25 cellular contexts compared by ENCODE assay signal in the genomic region with DNA sequence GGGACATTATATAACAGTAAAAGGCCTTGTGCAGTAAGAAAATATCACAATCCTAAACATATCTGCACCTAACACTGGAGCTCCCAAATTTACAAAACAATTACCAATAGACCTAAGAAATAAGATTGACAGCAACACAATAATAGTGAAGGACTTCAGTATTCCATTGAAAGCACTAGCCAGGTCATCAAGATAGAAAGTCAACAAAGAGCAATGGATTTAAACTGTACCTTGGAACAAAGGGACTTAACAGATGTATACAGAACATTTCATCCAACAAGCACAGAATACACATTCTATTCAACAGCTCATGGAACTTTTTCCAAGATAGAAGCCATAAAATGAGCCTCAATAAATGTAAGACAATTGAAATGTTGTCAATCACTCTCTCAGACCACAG.
DNase-seq lines count a peak whose midpoint lies in the region; ATAC-seq, FAIRE-seq and TF ChIP-seq lines count a peak whose summit lies in the region.
"Had no signal": no experiment of that assay in that cellular context is flagged by ENCODE, and none has a peak within 500 bp of the region (broad histone marks: within the 10 kb centered on the region; RNA-seq: fewer than 3 reads in every experiment).

No MANE protein-coding gene starts in this region.

- peak; percentile 51 for FAIRE-seq in small intestine (lab: Jason Lieb, UNC)
- FAIRE-seq: GM12892, H54, K562 had no signal

- H4K20me1 ChIP-seq in MM.1S (ENCODE audit: insufficient read depth, low read length), result no peaks in the 10 kb centered on the region
- H4K20me1 ChIP-seq in GM23248 (ENCODE audit: insufficient read depth), result no peaks in the 10 kb centered on the region

- H3K27me3 Mint-ChIP-seq in activated naive CD8-positive, alpha-beta T cell treated with anti-CD3 and anti-CD28 coated beads, Interleukin-2, amount 10 ng/mL, durations not matched to agents 7 days and 5 days, result no peaks in the 10 kb centered on the region
- H3K27me3 Mint-ChIP-seq in activated naive CD8-positive, alpha-beta T cell treated with anti-CD3 and anti-CD28 coated beads for 36 hours, result no peaks in the 10 kb centered on the region
- H3K27me3 Mint-ChIP-seq: T-cell had no signal

- no peaks in the 10 kb centered on the region for H3K9me2 ChIP-seq in MM.1S (replicated peaks; ENCODE audit: insufficient read depth, low read length)
- H3K9me2 ChIP-seq in GM23248 (ENCODE audit: insufficient read depth), result no peaks in the 10 kb centered on the region

- H3K9me3 ChIP-seq in MM.1S (replicated peaks; ENCODE audit: insufficient read depth, low read length) (no peaks in the 10 kb centered on the region), small intestine (ENCODE audit: control insufficient read depth, low read depth) (no peaks in the 10 kb centered on the region), GM23248 (ENCODE audit: low read depth) (no peaks in the 10 kb centered on the region)
- H3K9me3 ChIP-seq: MG63 had no signal

- H3K27ac Mint-ChIP-seq in activated naive CD8-positive, alpha-beta T cell treated with anti-CD3 and anti-CD28 coated beads, Interleukin-2, amount 10 ng/mL, durations not matched to agents 7 days and 5 days, result peak overlapping the region; percentile 84
- no peak overlapping the region for H3K27ac Mint-ChIP-seq in activated naive CD8-positive, alpha-beta T cell treated with anti-CD3 and anti-CD28 coated beads for 36 hours
- H3K27ac Mint-ChIP-seq: CD8-positive, alpha-beta T cell; T-cell had no signal

- H3F3A ChIP-seq in MM.1S (ENCODE audit: insufficient read depth, low read length) (peaks cover 3% of the 10 kb centered on the region; the same call in 1 of the 2 replicates), GM23248 (ENCODE audit: insufficient read depth) (no peaks in the 10 kb centered on the region)

- POLR2A ChIA-PET in activated naive CD8-positive, alpha-beta T cell treated with anti-CD3 and anti-CD28 coated beads, Interleukin-2, amount 10 ng/mL, durations not matched to agents 7 days and 5 days (lab: Charles Lee), result no interaction called here

- H3K4me3 ChIP-seq in MM.1S (ENCODE audit: low read length) (no peak overlapping the region), small intestine (ENCODE audit: low read depth in 1 of 2, low read length in 2 of 2) (no peak overlapping the region), GM23248 (no peak overlapping the region)
- H3K4me3 ChIP-seq: K562, MG63 had no signal

- peak overlapping the region; percentile 24; the same call in 1 of the 2 replicates for H3K4me2 ChIP-seq in MM.1S (ENCODE audit: low read depth, low read length)
- H3K4me2 ChIP-seq in GM23248 (ENCODE audit: unreplicated experiment), result no peak overlapping the region

- no peak for ATAC-seq in activated naive CD8-positive, alpha-beta T cell treated with anti-CD3 and anti-CD28 coated beads, Interleukin-2, amount 10 ng/mL, durations not matched to agents 7 days and 5 days (ENCODE audit: low read depth)
- no peak for ATAC-seq in GM21423 (IDR thresholded peaks at IDR 0.05; ENCODE audit: unreplicated experiment)
- ATAC-seq: CD8-positive, alpha-beta T cell; K562; Panc1; T-cell had no signal

- H3K79me2 ChIP-seq in MM.1S (ENCODE audit: low read length) (no peaks in the 10 kb centered on the region), GM23248 (ENCODE audit: insufficient read depth) (no peaks in the 10 kb centered on the region)

- peaks cover 3% of the 10 kb centered on the region for H3K36me3 Mint-ChIP-seq in activated naive CD8-positive, alpha-beta T cell treated with anti-CD3 and anti-CD28 coated beads, Interleukin-2, amount 10 ng/mL, durations not matched to agents 7 days and 5 days
- no peaks in the 10 kb centered on the region for H3K36me3 Mint-ChIP-seq in activated naive CD8-positive, alpha-beta T cell treated with anti-CD3 and anti-CD28 coated beads for 36 hours

- DNase-seq in activated naive CD8-positive, alpha-beta T cell treated with anti-CD3 and anti-CD28 coated beads, Interleukin-2, amount 10 ng/mL, durations not matched to agents 7 days and 5 days, result no peak
- no peak for DNase-seq in activated naive CD8-positive, alpha-beta T cell treated with anti-CD3 and anti-CD28 coated beads for 36 hours
- DNase-seq in MM.1S, result no peak
- DNase-seq in NCI-H748 (lab: John Stamatoyannopoulos, UW; ENCODE audit: unreplicated experiment), result peak; percentile 33
- DNase-seq in small intestine, result no peak
- no peak for DNase-seq in GM23248
- DNase-seq: C1 segment of cervical spinal cord; CD8-positive, alpha-beta T cell; DMS 273 treated with DMSO at 0.1 percent for 48 hours; DND-41; MG63; NCI-H1048; NCI-H146; NCI-H2029; NCI-H226; NCI-H524; SHP77; T-cell had no signal

- H3K27me3 ChIP-seq in MM.1S (replicated peaks; ENCODE audit: insufficient read depth, low read length) (no peaks in the 10 kb centered on the region), small intestine (ENCODE audit: control insufficient read depth in 2 of 2, insufficient read depth in 2 of 2, low read length in 2 of 2) (no peaks in the 10 kb centered on the region), GM23248 (replicated peaks; ENCODE audit: insufficient read depth) (no peaks in the 10 kb centered on the region)
- H3K27me3 ChIP-seq: MG63 had no signal

- H3K4me1 ChIP-seq in MM.1S (ENCODE audit: low read length) (no peaks in the 10 kb centered on the region), small intestine (ENCODE audit: control insufficient read depth in 2 of 2, insufficient read depth in 1 of 2, low read depth in 1 of 2, low read length in 1 of 2) (no peaks in the 10 kb centered on the region), GM23248 (ENCODE audit: insufficient read depth) (no peaks in the 10 kb centered on the region)

- in situ Hi-C loops in GM23248 (cut with MboI), result no loop called here

- peaks cover 8% of the 10 kb centered on the region for H3K4me1 Mint-ChIP-seq in activated naive CD8-positive, alpha-beta T cell treated with anti-CD3 and anti-CD28 coated beads, Interleukin-2, amount 10 ng/mL, durations not matched to agents 7 days and 5 days
- H3K4me1 Mint-ChIP-seq in activated naive CD8-positive, alpha-beta T cell treated with anti-CD3 and anti-CD28 coated beads for 36 hours, result no peaks in the 10 kb centered on the region
- H3K4me1 Mint-ChIP-seq: T-cell had no signal

- no peak for TF ChIP-seq CTCF in MM.1S (IDR thresholded peaks at IDR 0.05; ENCODE audit: low read length)

- H2AFZ ChIP-seq in MM.1S (ENCODE audit: low read length), result no peak overlapping the region
- no peak overlapping the region for H2AFZ ChIP-seq in GM23248

- H3K4me3 Mint-ChIP-seq in activated naive CD8-positive, alpha-beta T cell treated with anti-CD3 and anti-CD28 coated beads, Interleukin-2, amount 10 ng/mL, durations not matched to agents 7 days and 5 days, result peak overlapping the region; percentile 72
- no peak overlapping the region for H3K4me3 Mint-ChIP-seq in activated naive CD8-positive, alpha-beta T cell treated with anti-CD3 and anti-CD28 coated beads for 36 hours
- H3K4me3 Mint-ChIP-seq: CD8-positive, alpha-beta T cell; T-helper 2 cell treated with Interferon-gamma antibody and Interleukin-4, amounts not matched to agents 5 μg/mL and 100 μg/mL, for 36 hours had no signal

- H3K36me3 ChIP-seq in MM.1S (replicated peaks; ENCODE audit: insufficient read depth, low read length) (no peaks in the 10 kb centered on the region), small intestine (ENCODE audit: control insufficient read depth in 2 of 2, insufficient read depth in 2 of 2, low read length in 2 of 2) (no peaks in the 10 kb centered on the region), GM23248 (ENCODE audit: low read depth) (no peaks in the 10 kb centered on the region)
- H3K36me3 ChIP-seq: MG63 had no signal

- H3K9ac ChIP-seq in MM.1S (ENCODE audit: low read length), result no peak overlapping the region
- H3K9ac ChIP-seq in GM23248, result no peak overlapping the region

- H3K27ac ChIP-seq in MM.1S (ENCODE audit: low read length) (peak overlapping the region; percentile 27; the same call in 1 of the 2 replicates), small intestine (ENCODE audit: low read depth in 1 of 2, low read length in 1 of 2) (no peak overlapping the region), GM23248 (no peak overlapping the region)
- H3K27ac ChIP-seq: RWPE1 had no signal

- peaks cover 20% of the 10 kb centered on the region for H3K9me3 Mint-ChIP-seq in activated naive CD8-positive, alpha-beta T cell treated with anti-CD3 and anti-CD28 coated beads, Interleukin-2, amount 10 ng/mL, durations not matched to agents 7 days and 5 days
- H3K9me3 Mint-ChIP-seq in activated naive CD8-positive, alpha-beta T cell treated with anti-CD3 and anti-CD28 coated beads for 36 hours, result peaks cover 58% of the 10 kb centered on the region
